Comparison of ENCODE assay signal across 20 cellular contexts in the genomic region with DNA sequence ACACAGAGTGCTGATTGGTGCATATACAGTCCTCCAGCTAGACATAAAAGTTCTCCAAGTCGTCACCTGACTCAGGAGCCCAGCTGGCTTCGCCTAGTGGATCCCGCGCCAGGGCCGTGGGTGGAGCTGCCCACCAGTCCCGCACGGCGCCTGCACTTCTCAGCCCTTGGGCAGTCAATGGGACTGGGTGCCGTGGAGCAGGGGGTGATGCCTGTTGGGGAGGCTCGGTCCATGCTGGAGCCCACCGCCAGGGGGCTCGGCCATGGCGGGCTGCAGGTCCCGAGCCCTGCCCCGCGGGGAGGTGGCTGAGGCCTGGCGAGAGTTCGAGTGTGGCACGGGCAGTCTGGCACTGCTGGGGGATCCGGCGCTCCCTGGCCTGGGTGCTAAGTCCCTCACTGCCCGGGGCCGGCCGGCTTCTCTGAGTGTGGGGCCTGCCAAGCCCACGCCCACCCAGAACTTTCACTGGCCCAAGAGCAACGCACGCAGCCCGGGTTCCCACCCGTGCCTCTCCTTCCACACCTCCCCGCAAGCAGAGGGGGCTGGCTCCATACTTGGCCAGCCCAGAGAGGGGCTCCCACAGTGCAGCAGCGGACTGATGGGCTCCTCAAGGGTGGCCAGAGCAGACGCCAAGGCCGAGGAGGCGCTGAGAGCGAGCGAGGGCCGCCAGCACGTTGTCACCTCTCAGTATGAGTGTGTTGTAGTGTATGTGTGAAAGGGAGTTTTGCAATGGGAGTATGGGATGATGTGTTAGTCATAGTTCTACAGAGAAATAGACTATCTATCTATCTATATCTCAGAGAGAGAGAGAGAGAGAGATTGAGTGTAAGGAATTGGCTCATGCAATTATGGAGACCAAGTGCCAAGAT.
"Had no signal": no experiment of that assay in that cellular context is flagged by ENCODE, and none has a peak within 500 bp of the region (broad histone marks: within the 10 kb centered on the region; RNA-seq: fewer than 3 reads in every experiment).

No MANE protein-coding gene starts in this region.

- H3K4me1 Mint-ChIP-seq: activated CD4-positive, alpha-beta T cell treated with anti-CD3 and anti-CD28 coated beads, Interleukin-2, amount 10 ng/mL, durations not matched to agents 7 days and 5 days had no signal

- H3K27me3 Mint-ChIP-seq: activated B cell treated with CpG ODN at 0.5 μM for 24 hours; activated CD4-positive, alpha-beta T cell treated with anti-CD3 and anti-CD28 coated beads, Interleukin-2, amount 10 ng/mL, durations not matched to agents 7 days and 5 days; activated naive CD8-positive, alpha-beta T cell had no signal

- ATAC-seq: activated T-cell treated with anti-CD3 and anti-CD28 coated beads, Interleukin-2, amount 50 U/mL, for 72 hours; body of pancreas; left lobe of liver had no signal

- DNase-seq: activated B cell treated with CpG ODN at 0.5 μM for 24 hours; activated CD4-positive, alpha-beta T cell treated with anti-CD3 and anti-CD28 coated beads, Interleukin-2, amount 10 ng/mL, durations not matched to agents 7 days and 5 days; activated CD8-positive, alpha-beta memory T cell treated with anti-CD3 and anti-CD28 coated beads, Interleukin-2, amount 50 U/mL, for 4 hours; activated effector memory CD4-positive, alpha-beta T cell treated with anti-CD3 and anti-CD28 coated beads, Interleukin-2, amount 50 U/mL, for 16 hours; activated T-cell treated with anti-CD3 and anti-CD28 coated beads, Interleukin-2, amount 50 U/mL, for 72 hours; amygdala; body of pancreas; foreskin melanocyte; head of caudate nucleus; kidney; nephron progenitor cell; nucleus accumbens; posterior cingulate gyrus; SK-N-SH; stimulated activated naive CD4-positive, alpha-beta T cell; uterus had no signal

- H3K4me3 Mint-ChIP-seq: activated B cell treated with CpG ODN at 0.5 μM for 24 hours; activated CD4-positive, alpha-beta T cell treated with anti-CD3 and anti-CD28 coated beads, Interleukin-2, amount 10 ng/mL, durations not matched to agents 7 days and 5 days; activated naive CD8-positive, alpha-beta T cell; activated T-cell treated with anti-CD3 and anti-CD28 coated beads, Interleukin-2, amount 50 U/mL, for 72 hours; nephron progenitor cell had no signal

- H3K27ac Mint-ChIP-seq: activated B cell treated with CpG ODN at 0.5 μM for 24 hours; activated CD4-positive, alpha-beta T cell treated with anti-CD3 and anti-CD28 coated beads, Interleukin-2, amount 10 ng/mL, durations not matched to agents 7 days and 5 days; activated naive CD8-positive, alpha-beta T cell; activated T-cell treated with anti-CD3 and anti-CD28 coated beads, Interleukin-2, amount 50 U/mL, for 72 hours; nephron progenitor cell had no signal

- H3K4me3 ChIP-seq: body of pancreas, smooth muscle cell, tibial nerve, uterus had no signal
